Comparison of ENCODE assay signal across 8 cellular contexts in the genomic region with DNA sequence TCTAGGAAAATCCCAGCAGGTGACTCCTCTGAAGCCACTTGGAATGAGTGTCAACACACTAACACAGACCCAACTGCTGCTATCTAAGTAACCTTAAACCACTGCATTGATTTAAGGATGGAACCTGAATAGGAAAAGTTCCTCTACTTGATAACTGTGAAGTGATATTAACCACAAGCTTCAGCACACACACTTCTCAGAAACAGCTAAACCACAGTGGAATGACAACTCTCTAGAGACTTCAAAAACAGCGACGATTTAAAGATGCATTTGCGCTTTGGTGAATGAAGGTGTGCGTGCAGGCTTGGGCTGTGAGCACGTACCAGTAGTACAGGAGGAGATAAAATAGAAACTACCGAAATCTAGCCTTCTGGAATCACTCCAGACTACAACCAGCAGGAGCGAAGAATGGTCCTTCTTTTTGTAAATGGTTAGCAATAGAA.
DNase-seq lines count a peak whose midpoint lies in the region; ATAC-seq and TF ChIP-seq lines count a peak whose summit lies in the region.

No MANE protein-coding gene starts in this region.

- H3K27me3 Mint-ChIP-seq in activated T-helper 1 cell treated with anti-CD3 and anti-CD28 coated beads, Interleukin-12 subunit alpha, Interleukin-12 subunit beta, Interleukin-2, Interleukin-4 antibody, amounts not matched to agents 30 ng/mL and 10 ng/mL and 1 ng/mL, durations not matched to agents 14 hours and 24 hours and 36 hours (ENCODE audit: insufficient read depth), result no peaks in the 10 kb centered on the region

- WGBS in heart right ventricle, 2 donors, result 2% methylated on average over 7 of the region's 7 CpGs

- H3K9me3 Mint-ChIP-seq in activated T-helper 1 cell treated with anti-CD3 and anti-CD28 coated beads, Interleukin-12 subunit alpha, Interleukin-12 subunit beta, Interleukin-2, Interleukin-4 antibody, amounts not matched to agents 30 ng/mL and 10 ng/mL and 1 ng/mL, durations not matched to agents 14 hours and 24 hours and 36 hours, result no peaks in the 10 kb centered on the region

- ATAC-seq in GM21447 (IDR thresholded peaks at IDR 0.05; ENCODE audit: unreplicated experiment) (peak; percentile 57), heart right ventricle (peak in 6 of 8 donors; percentile 4 to 48 (median 30)), GM19023 (IDR thresholded peaks at IDR 0.05; ENCODE audit: unreplicated experiment) (no peak)

- peak overlapping the region; percentile 95 for H3K4me2 ChIP-seq in skeletal muscle satellite cell (ENCODE audit: low read length)

- H3K4me1 Mint-ChIP-seq in activated T-helper 1 cell treated with anti-CD3 and anti-CD28 coated beads, Interleukin-12 subunit alpha, Interleukin-12 subunit beta, Interleukin-2, Interleukin-4 antibody, amounts not matched to agents 30 ng/mL and 10 ng/mL and 1 ng/mL, durations not matched to agents 14 hours and 24 hours and 36 hours (ENCODE audit: low read depth), result peaks cover 36% of the 10 kb centered on the region

- H3K27me3 ChIP-seq in BJ (ENCODE audit: control insufficient read depth, insufficient read depth, low read length), result no peaks in the 10 kb centered on the region
- H3K27me3 ChIP-seq in heart right ventricle, result no peaks in the 10 kb centered on the region
- H3K27me3 ChIP-seq in skeletal muscle satellite cell (ENCODE audit: control insufficient read depth, insufficient read depth, low read length), result no peaks in the 10 kb centered on the region

- DNase-seq in BJ (ENCODE audit: low read depth), result no peak
- peak; percentile 1 for DNase-seq in NCI-H226
- DNase-seq in activated T-helper 1 cell treated with anti-CD3 and anti-CD28 coated beads, Interleukin-12 subunit alpha, Interleukin-12 subunit beta, Interleukin-2, Interleukin-4 antibody, amounts not matched to agents 30 ng/mL and 10 ng/mL and 1 ng/mL, durations not matched to agents 14 hours and 24 hours and 36 hours (ENCODE audit: low spot score), result peak; percentile 54
- DNase-seq in heart right ventricle, result no peak
- no peak for DNase-seq in DMS53 (lab: John Stamatoyannopoulos, UW)

- H3K9me3 ChIP-seq in heart right ventricle, result no peaks in the 10 kb centered on the region
- H3K9me3 ChIP-seq in skeletal muscle satellite cell (replicated peaks; ENCODE audit: low read length), result no peaks in the 10 kb centered on the region

- H3K4me1 ChIP-seq in heart right ventricle (peaks cover 3 to 42% (median 19%) of the 10 kb centered on the region in 9 donors), skeletal muscle satellite cell (ENCODE audit: control insufficient read depth, insufficient read depth, low read length) (peaks cover 9% of the 10 kb centered on the region)

- intact Hi-C loops in activated T-helper 1 cell treated with anti-CD3 and anti-CD28 coated beads, Interleukin-12 subunit alpha, Interleukin-12 subunit beta, Interleukin-2, Interleukin-4 antibody, amounts not matched to agents 30 ng/mL and 10 ng/mL and 1 ng/mL, durations not matched to agents 14 hours and 24 hours and 36 hours (cut with micrococcal nuclease), result loop anchor here (2.0 to 5.0 kb wide), 4 partner anchors 37 to 357 kb away; a partner anchor contains a TSS
- intact Hi-C loops in heart right ventricle (cut with DNase I), result loop anchor here in 6 of 10 donors (2.0 to 5.0 kb wide), 3 partner anchors 38 to 118 kb away; no protein-coding TSS in a partner anchor

- no peaks in the 10 kb centered on the region for H3K36me3 ChIP-seq in BJ (ENCODE audit: control insufficient read depth, insufficient read depth, low read length)
- H3K36me3 ChIP-seq in heart right ventricle, result peaks cover 0 to 18% (median 0%) of the 10 kb centered on the region in 9 donors
- H3K36me3 ChIP-seq in skeletal muscle satellite cell (ENCODE audit: insufficient read depth, low read length), result no peaks in the 10 kb centered on the region

- H3K27ac Mint-ChIP-seq in activated T-helper 1 cell treated with anti-CD3 and anti-CD28 coated beads, Interleukin-12 subunit alpha, Interleukin-12 subunit beta, Interleukin-2, Interleukin-4 antibody, amounts not matched to agents 30 ng/mL and 10 ng/mL and 1 ng/mL, durations not matched to agents 14 hours and 24 hours and 36 hours, result peak overlapping the region; percentile 92

- H3K4me3 ChIP-seq in BJ (ENCODE audit: low read depth, low read length) (peak overlapping the region; percentile 70), heart right ventricle (peak overlapping the region; percentile 69 to 97 (median 86)), skeletal muscle satellite cell (ENCODE audit: low read length) (peak overlapping the region; percentile 88)

- POLR2A ChIA-PET in BJ (lab: Charles Lee), result no interaction called here

- H3K36me3 Mint-ChIP-seq in activated T-helper 1 cell treated with anti-CD3 and anti-CD28 coated beads, Interleukin-12 subunit alpha, Interleukin-12 subunit beta, Interleukin-2, Interleukin-4 antibody, amounts not matched to agents 30 ng/mL and 10 ng/mL and 1 ng/mL, durations not matched to agents 14 hours and 24 hours and 36 hours (ENCODE audit: low read depth), result peaks cover 3% of the 10 kb centered on the region

- peak overlapping the region; percentile 76 for H3K9ac ChIP-seq in skeletal muscle satellite cell (ENCODE audit: low read depth, low read length)

- no peak for TF ChIP-seq CTCF in BJ (IDR thresholded peaks at IDR 0.05; ENCODE audit: insufficient read depth, low read depth, low read length)
- no peak for TF ChIP-seq CTCF in heart right ventricle (IDR thresholded peaks at IDR 0.05)

- CTCF ChIA-PET in BJ (lab: Yijun Ruan, JAX), result interaction anchor here (0.7 to 2.1 kb wide), 9 partner anchors 16 to 169 kb away, joined by 3 to 14 read pairs (median 3); no protein-coding TSS in a partner anchor

- peak overlapping the region; percentile 86 to 96 (median 92) for H3K27ac ChIP-seq in heart right ventricle

- peak overlapping the region; percentile 97 for H3K4me3 Mint-ChIP-seq in activated T-helper 1 cell treated with anti-CD3 and anti-CD28 coated beads, Interleukin-12 subunit alpha, Interleukin-12 subunit beta, Interleukin-2, Interleukin-4 antibody, amounts not matched to agents 30 ng/mL and 10 ng/mL and 1 ng/mL, durations not matched to agents 14 hours and 24 hours and 36 hours

Comparison
In these comparisons a context has a peak if more than half of its experiments do, and no peak if none do; other contexts are left out.
1. DNase-seq: peak in NCI-H226 (single experiment) and activated T-helper 1 cell treated with anti-CD3 and anti-CD28 coated beads, Interleukin-12 subunit alpha, Interleukin-12 subunit beta, Interleukin-2, Interleukin-4 antibody, amounts not matched to agents 30 ng/mL and 10 ng/mL and 1 ng/mL, durations not matched to agents 14 hours and 24 hours and 36 hours (single experiment); none in BJ (single experiment), heart right ventricle (0 of 2) and DMS53 (single experiment).
2. Peak in every context shown above with its lines, with median percentiles within 50 percentile points of each other: H3K4me3 ChIP-seq.